In genomic region chr3:195173696-195174095, GRCh38 we compare ENCODE assay signal across 20 cellular contexts.
"Had no signal": no experiment of that assay in that cellular context is flagged by ENCODE, and none has a peak within 500 bp of the region (broad histone marks: within the 10 kb centered on the region; RNA-seq: fewer than 3 reads in every experiment).

No MANE protein-coding gene starts in this region.

- H3K4me3 Mint-ChIP-seq: activated B cell treated with CpG ODN at 0.5 μM for 24 hours; activated CD4-positive, alpha-beta memory T cell treated with anti-CD3 and anti-CD28 coated beads, Interleukin-2, amount 10 ng/mL, durations not matched to agents 7 days and 5 days; activated naive CD4-positive, alpha-beta T cell treated with anti-CD3 and anti-CD28 coated beads, Interleukin-2, amount 10 ng/mL, durations not matched to agents 7 days and 5 days; activated naive CD8-positive, alpha-beta T cell treated with anti-CD3 and anti-CD28 coated beads, Interleukin-2, amount 50 U/mL, for 24 hours; activated T-helper 17 cell treated with anti-CD3 and anti-CD28 coated beads, Interleukin-2, amount 50 U/mL, for 72 hours; effector memory CD8-positive, alpha-beta T cell; natural killer cell treated with Interleukin-12 subunit alpha and Interleukin-12 subunit beta and Interleukin-15 and Interleukin-18, amount 100 ng/mL, for 72 hours; T-helper 2 cell treated with Interferon-gamma antibody and Interleukin-4, amounts not matched to agents 5 μg/mL and 100 μg/mL, for 36 hours; type B pancreatic cell had no signal

- DNase-seq: activated B cell treated with CpG ODN at 0.5 μM for 24 hours; activated CD4-positive, alpha-beta memory T cell treated with anti-CD3 and anti-CD28 coated beads, Interleukin-2, amount 10 ng/mL, durations not matched to agents 7 days and 5 days; activated CD4-positive, alpha-beta T cell treated with anti-CD3 and anti-CD28 coated beads for 4 hours; activated naive CD4-positive, alpha-beta T cell treated with anti-CD3 and anti-CD28 coated beads, Interleukin-2, amount 10 ng/mL, durations not matched to agents 7 days and 5 days; activated naive CD8-positive, alpha-beta T cell treated with anti-CD3 and anti-CD28 coated beads, Interleukin-2, amount 50 U/mL, for 24 hours; activated T-cell treated with anti-CD3 and anti-CD28 coated beads, Interleukin-2, amount 50 U/mL, for 1 hour; aorta; effector memory CD8-positive, alpha-beta T cell; foreskin fibroblast; right cardiac atrium; stimulated activated CD4-positive, alpha-beta T cell treated with anti-CD3 and anti-CD28 coated beads, Interleukin-2, amount 100 ng/mL, for 48 hours; stomach; SW 1271 had no signal

- H3K4me1 Mint-ChIP-seq: activated CD4-positive, alpha-beta memory T cell treated with anti-CD3 and anti-CD28 coated beads, Interleukin-2, amount 10 ng/mL, durations not matched to agents 7 days and 5 days had no signal

- H3K36me3 ChIP-seq: cardiac muscle cell, stomach had no signal

- H3K9me3 ChIP-seq: stomach had no signal

- H3K36me3 Mint-ChIP-seq: activated naive CD4-positive, alpha-beta T cell treated with anti-CD3 and anti-CD28 coated beads, Interleukin-2, amount 10 ng/mL, durations not matched to agents 7 days and 5 days; natural killer cell treated with Interleukin-12 subunit alpha and Interleukin-12 subunit beta and Interleukin-15 and Interleukin-18, amount 100 ng/mL, for 72 hours had no signal

- H3K9me3 Mint-ChIP-seq: activated B cell treated with CpG ODN at 0.5 μM for 24 hours; activated CD4-positive, alpha-beta memory T cell treated with anti-CD3 and anti-CD28 coated beads, Interleukin-2, amount 10 ng/mL, durations not matched to agents 7 days and 5 days; activated naive CD4-positive, alpha-beta T cell treated with anti-CD3 and anti-CD28 coated beads, Interleukin-2, amount 10 ng/mL, durations not matched to agents 7 days and 5 days; activated naive CD8-positive, alpha-beta T cell treated with anti-CD3 and anti-CD28 coated beads, Interleukin-2, amount 50 U/mL, for 24 hours; activated T-helper 17 cell treated with anti-CD3 and anti-CD28 coated beads, Interleukin-2, amount 50 U/mL, for 72 hours; effector memory CD8-positive, alpha-beta T cell; natural killer cell treated with Interleukin-12 subunit alpha and Interleukin-12 subunit beta and Interleukin-15 and Interleukin-18, amount 100 ng/mL, for 72 hours; T-helper 2 cell treated with Interferon-gamma antibody and Interleukin-4, amounts not matched to agents 5 μg/mL and 100 μg/mL, for 36 hours had no signal

- H3K27ac Mint-ChIP-seq: activated B cell treated with CpG ODN at 0.5 μM for 24 hours; activated CD4-positive, alpha-beta memory T cell treated with anti-CD3 and anti-CD28 coated beads, Interleukin-2, amount 10 ng/mL, durations not matched to agents 7 days and 5 days; activated naive CD4-positive, alpha-beta T cell treated with anti-CD3 and anti-CD28 coated beads, Interleukin-2, amount 10 ng/mL, durations not matched to agents 7 days and 5 days; activated naive CD8-positive, alpha-beta T cell treated with anti-CD3 and anti-CD28 coated beads, Interleukin-2, amount 50 U/mL, for 24 hours; activated T-helper 17 cell treated with anti-CD3 and anti-CD28 coated beads, Interleukin-2, amount 50 U/mL, for 72 hours; effector memory CD8-positive, alpha-beta T cell; natural killer cell treated with Interleukin-12 subunit alpha and Interleukin-12 subunit beta and Interleukin-15 and Interleukin-18, amount 100 ng/mL, for 72 hours; progenitor cell of endocrine pancreas; T-helper 2 cell treated with Interferon-gamma antibody and Interleukin-4, amounts not matched to agents 5 μg/mL and 100 μg/mL, for 36 hours; type B pancreatic cell had no signal

- H3K27me3 ChIP-seq: cardiac muscle cell, stomach had no signal

- ATAC-seq: activated naive CD8-positive, alpha-beta T cell treated with anti-CD3 and anti-CD28 coated beads, Interleukin-2, amount 50 U/mL, for 24 hours; activated T-helper 17 cell treated with anti-CD3 and anti-CD28 coated beads, Interleukin-2, amount 50 U/mL, for 72 hours; effector memory CD8-positive, alpha-beta T cell; natural killer cell treated with Interleukin-12 subunit alpha and Interleukin-12 subunit beta and Interleukin-15 and Interleukin-18, amount 100 ng/mL, for 72 hours; right cardiac atrium had no signal

- H3K27me3 Mint-ChIP-seq: activated CD4-positive, alpha-beta memory T cell treated with anti-CD3 and anti-CD28 coated beads, Interleukin-2, amount 10 ng/mL, durations not matched to agents 7 days and 5 days; activated naive CD4-positive, alpha-beta T cell treated with anti-CD3 and anti-CD28 coated beads, Interleukin-2, amount 10 ng/mL, durations not matched to agents 7 days and 5 days; activated naive CD8-positive, alpha-beta T cell treated with anti-CD3 and anti-CD28 coated beads, Interleukin-2, amount 50 U/mL, for 24 hours; activated T-helper 17 cell treated with anti-CD3 and anti-CD28 coated beads, Interleukin-2, amount 50 U/mL, for 72 hours; effector memory CD8-positive, alpha-beta T cell; type B pancreatic cell had no signal

- H3K27ac ChIP-seq: cardiac muscle cell, epithelial cell of prostate, stomach had no signal

- H3K4me3 ChIP-seq: cardiac muscle cell, stomach had no signal
